Comparison of ENCODE assay signal across 1 cellular context in the genomic region with DNA sequence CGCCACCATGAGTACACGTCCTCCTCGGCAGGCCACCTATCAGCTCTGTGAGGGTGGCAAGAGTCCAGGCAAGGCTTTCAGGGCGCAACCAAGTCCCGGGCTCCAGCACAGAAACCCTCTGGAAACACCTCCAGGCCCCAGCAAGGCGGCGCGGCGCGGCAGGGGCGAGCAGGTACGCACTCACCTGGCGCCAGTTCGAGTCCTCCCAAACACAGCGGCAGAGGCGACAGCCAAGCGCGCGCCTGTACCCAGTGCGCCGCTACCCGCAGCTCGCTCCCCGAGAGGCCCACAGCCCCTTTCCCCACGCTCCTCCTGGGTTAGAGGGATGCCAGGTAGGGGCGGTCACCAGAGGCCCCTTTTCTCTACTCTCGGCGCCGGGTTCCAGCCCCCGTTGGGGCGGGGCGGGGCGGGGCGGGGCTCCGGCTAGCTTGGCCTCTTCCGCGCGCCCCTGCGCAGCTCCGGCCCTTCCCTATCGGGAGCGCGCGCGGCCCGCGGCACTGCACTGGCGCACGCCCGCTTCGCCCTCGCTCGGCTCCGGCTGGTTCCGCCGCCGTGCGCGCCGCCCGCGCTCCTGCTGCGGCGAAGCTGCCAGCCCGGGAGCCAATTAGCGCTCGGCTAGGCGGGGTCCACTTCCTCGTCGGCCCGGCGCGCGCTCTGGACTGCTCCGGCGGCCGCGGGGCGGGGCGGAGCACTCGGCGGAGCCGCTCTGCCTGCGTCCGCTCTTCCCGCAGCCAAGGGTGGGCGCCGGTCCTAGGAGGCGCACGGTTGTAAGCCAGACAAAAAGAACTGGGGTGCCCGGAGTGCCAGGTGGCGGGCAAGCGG.
TF ChIP-seq lines count a peak whose summit lies in the region.

NMRK1 (minus strand) TSS at position 332 of the 822 bp plus-strand sequence. CDS start 5,040 bp downstream, outside the sequence.
OSTF1 (plus strand) TSS at position 691 of the 822 bp plus-strand sequence. CDS start 179 bp downstream, outside the sequence.

TF ChIP-seq in HEK293, 187 proteins besides CTCF, POLR2A, EP300 and RAD21 (continued from another document and continues in another):
- TF ChIP-seq ZNF426 (tag by site-specific recombination; IDR thresholded peaks at IDR 0.05): no peak
- no peak for TF ChIP-seq MYNN (tag by site-specific recombination; IDR thresholded peaks at IDR 0.05; ENCODE audit: borderline replicate concordance)
- no peak for TF ChIP-seq ZNF416 (tag by site-specific recombination; IDR thresholded peaks at IDR 0.05)
- TF ChIP-seq PATZ1 (tag by site-specific recombination; IDR thresholded peaks at IDR 0.05): peak; percentile 77
- no peak for TF ChIP-seq KLF16 (tag by site-specific recombination; IDR thresholded peaks at IDR 0.05)
- no peak for TF ChIP-seq ZNF677 (tag by site-specific recombination; IDR thresholded peaks at IDR 0.05)
- no peak for TF ChIP-seq ZNF2 (tag by site-specific recombination; IDR thresholded peaks at IDR 0.05)
- TF ChIP-seq GLIS2 (tag by site-specific recombination; IDR thresholded peaks at IDR 0.05): peak; percentile 37; the same call in 1 of the 2 replicates
- TF ChIP-seq REPIN1 (tag by site-specific recombination; IDR thresholded peaks at IDR 0.05; ENCODE audit: low read depth): 0 out of 2 replicates have a peak, but pooled peaks have one; percentile 32
- TF ChIP-seq ZNF571 (tag by site-specific recombination; IDR thresholded peaks at IDR 0.05): no peak
- TF ChIP-seq, protein P1, sequence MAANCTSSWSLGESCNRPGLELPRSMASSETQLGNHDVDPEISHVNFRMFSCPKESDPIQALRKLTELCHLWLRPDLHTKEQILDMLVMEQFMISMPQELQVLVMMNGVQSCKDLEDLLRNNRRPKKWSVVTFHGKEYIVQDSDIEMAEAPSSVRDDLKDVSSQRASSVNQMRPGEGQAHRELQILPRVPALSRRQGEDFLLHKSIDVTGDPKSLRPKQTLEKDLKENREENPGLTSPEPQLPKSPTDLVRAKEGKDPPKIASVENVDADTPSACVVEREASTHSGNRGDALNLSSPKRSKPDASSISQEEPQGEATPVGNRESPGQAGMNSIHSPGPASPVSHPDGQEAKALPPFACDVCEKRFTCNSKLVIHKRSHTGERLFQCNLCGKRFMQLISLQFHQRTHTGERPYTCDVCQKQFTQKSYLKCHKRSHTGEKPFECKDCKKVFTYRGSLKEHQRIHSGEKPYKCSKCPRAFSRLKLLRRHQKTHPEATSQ (tag by site-specific recombination; IDR thresholded peaks at IDR 0.05): no peak
- no peak; the same call in 1 of the 2 replicates for TF ChIP-seq ZBTB11 (tag by site-specific recombination; conservative IDR thresholded peaks at IDR 0.05; ENCODE audit: low read depth)
- no peak for TF ChIP-seq ZNF473 (tag by site-specific recombination; IDR thresholded peaks at IDR 0.05)
- TF ChIP-seq SETDB1 (IDR thresholded peaks at IDR 0.05; ENCODE audit: insufficient read length, low read length): no peak
- TF ChIP-seq IKZF3 (tag by site-specific recombination; IDR thresholded peaks at IDR 0.05): no peak
- no peak; the same call in 1 of the 2 replicates for TF ChIP-seq ZNF580 (tag by site-specific recombination; IDR thresholded peaks at IDR 0.05)
- TF ChIP-seq YY1 (tag by site-specific recombination; IDR thresholded peaks at IDR 0.05): no peak
- TF ChIP-seq YY2 (tag by site-specific recombination; IDR thresholded peaks at IDR 0.05): no peak
- TF ChIP-seq PRDM4 (tag by site-specific recombination; IDR thresholded peaks at IDR 0.05): no peak
- TF ChIP-seq, protein P2, sequence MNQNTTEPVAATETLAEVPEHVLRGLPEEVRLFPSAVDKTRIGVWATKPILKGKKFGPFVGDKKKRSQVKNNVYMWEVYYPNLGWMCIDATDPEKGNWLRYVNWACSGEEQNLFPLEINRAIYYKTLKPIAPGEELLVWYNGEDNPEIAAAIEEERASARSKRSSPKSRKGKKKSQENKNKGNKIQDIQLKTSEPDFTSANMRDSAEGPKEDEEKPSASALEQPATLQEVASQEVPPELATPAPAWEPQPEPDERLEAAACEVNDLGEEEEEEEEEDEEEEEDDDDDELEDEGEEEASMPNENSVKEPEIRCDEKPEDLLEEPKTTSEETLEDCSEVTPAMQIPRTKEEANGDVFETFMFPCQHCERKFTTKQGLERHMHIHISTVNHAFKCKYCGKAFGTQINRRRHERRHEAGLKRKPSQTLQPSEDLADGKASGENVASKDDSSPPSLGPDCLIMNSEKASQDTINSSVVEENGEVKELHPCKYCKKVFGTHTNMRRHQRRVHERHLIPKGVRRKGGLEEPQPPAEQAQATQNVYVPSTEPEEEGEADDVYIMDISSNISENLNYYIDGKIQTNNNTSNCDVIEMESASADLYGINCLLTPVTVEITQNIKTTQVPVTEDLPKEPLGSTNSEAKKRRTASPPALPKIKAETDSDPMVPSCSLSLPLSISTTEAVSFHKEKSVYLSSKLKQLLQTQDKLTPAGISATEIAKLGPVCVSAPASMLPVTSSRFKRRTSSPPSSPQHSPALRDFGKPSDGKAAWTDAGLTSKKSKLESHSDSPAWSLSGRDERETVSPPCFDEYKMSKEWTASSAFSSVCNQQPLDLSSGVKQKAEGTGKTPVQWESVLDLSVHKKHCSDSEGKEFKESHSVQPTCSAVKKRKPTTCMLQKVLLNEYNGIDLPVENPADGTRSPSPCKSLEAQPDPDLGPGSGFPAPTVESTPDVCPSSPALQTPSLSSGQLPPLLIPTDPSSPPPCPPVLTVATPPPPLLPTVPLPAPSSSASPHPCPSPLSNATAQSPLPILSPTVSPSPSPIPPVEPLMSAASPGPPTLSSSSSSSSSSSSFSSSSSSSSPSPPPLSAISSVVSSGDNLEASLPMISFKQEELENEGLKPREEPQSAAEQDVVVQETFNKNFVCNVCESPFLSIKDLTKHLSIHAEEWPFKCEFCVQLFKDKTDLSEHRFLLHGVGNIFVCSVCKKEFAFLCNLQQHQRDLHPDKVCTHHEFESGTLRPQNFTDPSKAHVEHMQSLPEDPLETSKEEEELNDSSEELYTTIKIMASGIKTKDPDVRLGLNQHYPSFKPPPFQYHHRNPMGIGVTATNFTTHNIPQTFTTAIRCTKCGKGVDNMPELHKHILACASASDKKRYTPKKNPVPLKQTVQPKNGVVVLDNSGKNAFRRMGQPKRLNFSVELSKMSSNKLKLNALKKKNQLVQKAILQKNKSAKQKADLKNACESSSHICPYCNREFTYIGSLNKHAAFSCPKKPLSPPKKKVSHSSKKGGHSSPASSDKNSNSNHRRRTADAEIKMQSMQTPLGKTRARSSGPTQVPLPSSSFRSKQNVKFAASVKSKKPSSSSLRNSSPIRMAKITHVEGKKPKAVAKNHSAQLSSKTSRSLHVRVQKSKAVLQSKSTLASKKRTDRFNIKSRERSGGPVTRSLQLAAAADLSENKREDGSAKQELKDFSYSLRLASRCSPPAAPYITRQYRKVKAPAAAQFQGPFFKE (tag by site-specific recombination; IDR thresholded peaks at IDR 0.05; ENCODE audit: borderline replicate concordance): no peak
- TF ChIP-seq, protein P3, sequence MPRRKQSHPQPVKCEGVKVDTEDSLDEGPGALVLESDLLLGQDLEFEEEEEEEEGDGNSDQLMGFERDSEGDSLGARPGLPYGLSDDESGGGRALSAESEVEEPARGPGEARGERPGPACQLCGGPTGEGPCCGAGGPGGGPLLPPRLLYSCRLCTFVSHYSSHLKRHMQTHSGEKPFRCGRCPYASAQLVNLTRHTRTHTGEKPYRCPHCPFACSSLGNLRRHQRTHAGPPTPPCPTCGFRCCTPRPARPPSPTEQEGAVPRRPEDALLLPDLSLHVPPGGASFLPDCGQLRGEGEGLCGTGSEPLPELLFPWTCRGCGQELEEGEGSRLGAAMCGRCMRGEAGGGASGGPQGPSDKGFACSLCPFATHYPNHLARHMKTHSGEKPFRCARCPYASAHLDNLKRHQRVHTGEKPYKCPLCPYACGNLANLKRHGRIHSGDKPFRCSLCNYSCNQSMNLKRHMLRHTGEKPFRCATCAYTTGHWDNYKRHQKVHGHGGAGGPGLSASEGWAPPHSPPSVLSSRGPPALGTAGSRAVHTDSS (tag by site-specific recombination; IDR thresholded peaks at IDR 0.05): no peak
- 0 out of 2 replicates have a peak, but pooled peaks have one; percentile 17 for TF ChIP-seq ZNF391 (tag by site-specific recombination; IDR thresholded peaks at IDR 0.05; ENCODE audit: borderline replicate concordance, low read depth)
- TF ChIP-seq, protein P4, sequence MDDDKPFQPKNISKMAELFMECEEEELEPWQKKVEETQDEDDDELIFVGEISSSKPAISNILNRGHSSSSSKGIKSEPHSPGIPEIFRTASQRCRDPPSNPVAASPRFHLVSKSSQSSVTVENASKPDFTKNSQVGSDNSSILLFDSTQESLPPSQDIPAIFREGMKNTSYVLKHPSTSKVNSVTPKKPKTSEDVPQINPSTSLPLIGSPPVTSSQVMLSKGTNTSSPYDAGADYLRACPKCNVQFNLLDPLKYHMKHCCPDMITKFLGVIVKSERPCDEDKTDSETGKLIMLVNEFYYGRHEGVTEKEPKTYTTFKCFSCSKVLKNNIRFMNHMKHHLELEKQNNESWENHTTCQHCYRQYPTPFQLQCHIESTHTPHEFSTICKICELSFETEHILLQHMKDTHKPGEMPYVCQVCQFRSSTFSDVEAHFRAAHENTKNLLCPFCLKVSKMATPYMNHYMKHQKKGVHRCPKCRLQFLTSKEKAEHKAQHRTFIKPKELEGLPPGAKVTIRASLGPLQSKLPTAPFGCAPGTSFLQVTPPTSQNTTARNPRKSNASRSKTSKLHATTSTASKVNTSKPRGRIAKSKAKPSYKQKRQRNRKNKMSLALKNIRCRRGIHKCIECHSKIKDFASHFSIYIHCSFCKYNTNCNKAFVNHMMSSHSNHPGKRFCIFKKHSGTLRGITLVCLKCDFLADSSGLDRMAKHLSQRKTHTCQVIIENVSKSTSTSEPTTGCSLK (tag by site-specific recombination; IDR thresholded peaks at IDR 0.05): no peak
- TF ChIP-seq ZNF138 (tag by site-specific recombination; IDR thresholded peaks at IDR 0.05; ENCODE audit: borderline replicate concordance): no peak
- TF ChIP-seq, protein P5, sequence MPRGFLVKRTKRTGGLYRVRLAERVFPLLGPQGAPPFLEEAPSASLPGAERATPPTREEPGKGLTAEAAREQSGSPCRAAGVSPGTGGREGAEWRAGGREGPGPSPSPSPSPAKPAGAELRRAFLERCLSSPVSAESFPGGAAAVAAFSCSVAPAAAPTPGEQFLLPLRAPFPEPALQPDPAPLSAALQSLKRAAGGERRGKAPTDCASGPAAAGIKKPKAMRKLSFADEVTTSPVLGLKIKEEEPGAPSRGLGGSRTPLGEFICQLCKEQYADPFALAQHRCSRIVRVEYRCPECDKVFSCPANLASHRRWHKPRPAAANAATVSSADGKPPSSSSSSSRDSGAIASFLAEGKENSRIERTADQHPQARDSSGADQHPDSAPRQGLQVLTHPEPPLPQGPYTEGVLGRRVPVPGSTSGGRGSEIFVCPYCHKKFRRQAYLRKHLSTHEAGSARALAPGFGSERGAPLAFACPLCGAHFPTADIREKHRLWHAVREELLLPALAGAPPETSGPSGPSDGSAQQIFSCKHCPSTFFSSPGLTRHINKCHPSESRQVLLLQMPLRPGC (tag by site-specific recombination; IDR thresholded peaks at IDR 0.05): no peak
- no peak for TF ChIP-seq ZNF155 (tag by site-specific recombination; IDR thresholded peaks at IDR 0.05)
